In the genomic region with DNA sequence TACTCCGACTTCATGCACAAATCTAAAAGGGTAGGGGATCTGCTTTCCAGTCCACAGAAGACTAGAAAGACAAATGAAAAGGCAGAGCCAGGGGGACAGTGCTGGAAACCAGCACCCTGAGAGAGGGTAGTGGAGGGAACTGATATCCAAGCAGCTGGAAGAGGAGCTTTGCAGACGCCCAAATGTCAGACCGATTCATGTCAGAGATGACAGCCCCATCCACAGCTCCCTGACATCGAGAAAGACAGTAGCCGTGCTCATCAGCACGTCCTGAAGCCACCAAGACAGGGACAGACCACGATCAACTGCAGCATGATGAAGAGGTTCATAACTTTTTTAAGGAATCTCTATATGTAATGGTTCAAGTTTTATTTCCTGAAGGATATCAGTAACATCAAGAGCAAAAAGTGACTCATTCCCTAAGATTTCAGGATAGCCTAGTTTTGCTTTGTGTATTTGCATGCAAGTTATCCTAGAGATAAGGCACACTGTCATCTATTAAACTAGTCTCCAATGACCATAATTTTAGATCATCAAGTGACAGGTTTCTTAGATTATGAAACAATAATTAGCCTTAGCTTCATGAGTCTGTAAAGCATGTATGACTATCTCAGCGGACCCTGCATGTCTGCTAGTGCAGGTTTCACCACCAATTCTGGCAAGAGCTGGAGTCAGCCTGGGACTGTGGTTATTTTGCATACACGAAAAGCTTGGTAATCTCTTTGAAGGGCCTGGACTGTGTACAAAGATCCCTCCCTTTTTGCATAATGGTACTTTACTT, we compare ENCODE assay signal across 11 cellular contexts. TPM values are rescaled to one million over a fixed set of nuclear protein-coding genes. Genes with fewer than 3 reads are reported as not detected.
A peak's percentile ranks its signal among the peaks of the same experiment; 100 is the strongest.
DNase-seq lines count a peak whose midpoint lies in the region; ATAC-seq and TF ChIP-seq lines count a peak whose summit lies in the region.
"Had no signal": no experiment of that assay in that cellular context is flagged by ENCODE, and none has a peak within 500 bp of the region (broad histone marks: within the 10 kb centered on the region; RNA-seq: fewer than 3 reads in every experiment).

No MANE protein-coding gene starts in this region.

- no peaks in the 10 kb centered on the region for H3K27me3 ChIP-seq in colonic mucosa

- no peaks in the 10 kb centered on the region for H3K9me3 ChIP-seq in colonic mucosa

- peak overlapping the region; percentile 46 for H3K27ac ChIP-seq in colonic mucosa

- no peaks in the 10 kb centered on the region for H3K36me3 ChIP-seq in colonic mucosa

- DNase-seq in NOMO-1 treated with DMSO at 0.1 percent for 48 hours (lab: John Stamatoyannopoulos, UW; ENCODE audit: unreplicated experiment) (peak; percentile 57), colonic mucosa (peak; percentile 48), retinal pigment epithelial cell (ENCODE audit: low read depth) (peak; percentile 54), activated gamma-delta T cell treated with Interleukin-2 at 50 U/mL for 16 hours (no peak), head of caudate nucleus (no peak)
- DNase-seq in central memory CD4-positive, alpha-beta T cell = no peak
- DNase-seq: activated CD4-positive, alpha-beta T cell treated with anti-CD3 and anti-CD28 coated beads, Interleukin-2, amount 50 U/mL, for 48 hours; left ventricle myocardium superior; NK-92 treated with Interleukin-12 subunit alpha and Interleukin-12 subunit beta, amount 100 ng/mL, for 24 hours had no signal

- peak overlapping the region in 1 of 2 donors; percentile 40 for H3K9ac ChIP-seq in colonic mucosa (ENCODE audit: low read depth in 2 of 2, low read length in 2 of 2)

- H3K4me3 ChIP-seq in colonic mucosa (no peak overlapping the region), retinal pigment epithelial cell (ENCODE audit: low read length) (no peak overlapping the region)

- no peaks in the 10 kb centered on the region for H3K4me1 ChIP-seq in colonic mucosa

- ATAC-seq in GM19351 (IDR thresholded peaks at IDR 0.05; ENCODE audit: unreplicated experiment) (peak; percentile 39), GM19023 (IDR thresholded peaks at IDR 0.05; ENCODE audit: unreplicated experiment) (no peak)
- ATAC-seq: left ventricle myocardium superior had no signal

- TF ChIP-seq CTCF in colonic mucosa (IDR thresholded peaks at IDR 0.05) (no peak), retinal pigment epithelial cell (conservative IDR thresholded peaks at IDR 0.05; ENCODE audit: low read depth, low read length) (no peak)

- intact Hi-C loops in colonic mucosa (cut with DNase I) (no loop called here), head of caudate nucleus (cut with DNase I) (no loop called here)

RNA-seq across cellular contexts. Expression of gene PRDM1, which starts 43.0 kb away (rescaled TPM):
- total RNA-seq in colonic mucosa = 10 to 100 TPM in 1 of 2 donors, 1 to 10 TPM in 1; 7.2 to 17.6 TPM

Comparison
In these comparisons a context has a peak if more than half of its experiments do, and no peak if none do; other contexts are left out.
1. DNase-seq: peak in NOMO-1 treated with DMSO at 0.1 percent for 48 hours (single experiment), colonic mucosa (single experiment) and retinal pigment epithelial cell (single experiment); none in central memory CD4-positive, alpha-beta T cell (single experiment), activated gamma-delta T cell treated with Interleukin-2 at 50 U/mL for 16 hours (single experiment) and head of caudate nucleus (0 of 42).